ENCODE assay signal across 8 cellular contexts in genomic region chr12:130838951-130839769, GRCh38. TPM values are rescaled to one million over a fixed set of nuclear protein-coding genes. Genes with fewer than 3 reads are reported as not detected.
DNase-seq lines count a peak whose midpoint lies in the region; ATAC-seq, FAIRE-seq and TF ChIP-seq lines count a peak whose summit lies in the region.

Gene STX2 (minus strand): TSS chr12:130839250. CDS start chr12:130839099, 151 bp downstream.

- no peak for TF ChIP-seq POLR2A in GM12892 (IDR thresholded peaks at IDR 0.05; ENCODE audit: low read depth, low read length)

- no peaks in the 10 kb centered on the region for H3K27me3 Mint-ChIP-seq in T-helper 1 cell treated with Interleukin-12 subunit alpha and Interleukin-12 subunit beta and Interleukin-4 antibody, amounts not matched to agents 30 μg/mL and 1 μg/mL, for 36 hours (ENCODE audit: low read depth)

- H3K27me3 ChIP-seq in left ventricle myocardium inferior (ENCODE audit: low read depth) (no peaks in the 10 kb centered on the region), psoas muscle (ENCODE audit: insufficient read depth in 3 of 3, low read length in 2 of 3) (no peaks in the 10 kb centered on the region)

- DNase-seq in GM12892 (ENCODE audit: insufficient read length) = peak; percentile 91
- DNase-seq in NCI-H128 (lab: John Stamatoyannopoulos, UW; ENCODE audit: unreplicated experiment) = peak; percentile 69
- DNase-seq in amniotic epithelial cell (ENCODE audit: low read depth) = peak; percentile 77
- peak; percentile 90 for DNase-seq in left ventricle myocardium inferior
- peak; percentile 88 to 93 for DNase-seq in psoas muscle
- DNase-seq in ureter (ENCODE audit: low spot score) = peak; percentile 83

- H3K9me3 ChIP-seq in left ventricle myocardium inferior (replicated peaks) (no peaks in the 10 kb centered on the region), psoas muscle (no peaks in the 10 kb centered on the region)

- H3K27ac ChIP-seq in left ventricle myocardium inferior (replicated peaks) (peak within 1 kb of the TSS; percentile 69), psoas muscle (peak within 1 kb of the TSS; percentile 60)

- intact Hi-C loops in left ventricle myocardium inferior (cut with micrococcal nuclease) (no loop called here), psoas muscle (cut with DNase I) (loop anchor here in 1 of 2 donors (5.0 kb wide), 1 partner anchor 33 kb away; the partner anchor contains the start of gene RAN)

- ATAC-seq in HG02678 (IDR thresholded peaks at IDR 0.05; ENCODE audit: unreplicated experiment) (peak; percentile 84), psoas muscle (peak; percentile 98 to 99 (median 98))

- peak within 1 kb of the TSS; percentile 42 for H3K27ac Mint-ChIP-seq in T-helper 1 cell treated with Interleukin-12 subunit alpha and Interleukin-12 subunit beta and Interleukin-4 antibody, amounts not matched to agents 30 μg/mL and 1 μg/mL, for 36 hours

- TF ChIP-seq CTCF in left ventricle myocardium inferior (IDR thresholded peaks at IDR 0.05; ENCODE audit: borderline replicate concordance) (peak; percentile 19), psoas muscle (IDR thresholded peaks at IDR 0.05) (peak; percentile 5)

- no peaks in the 10 kb centered on the region for H3K9me3 Mint-ChIP-seq in T-helper 1 cell treated with Interleukin-12 subunit alpha and Interleukin-12 subunit beta and Interleukin-4 antibody, amounts not matched to agents 30 μg/mL and 1 μg/mL, for 36 hours

- peaks cover 33% of the 10 kb centered on the region for H3K4me1 ChIP-seq in left ventricle myocardium inferior
- H3K4me1 ChIP-seq in psoas muscle = peaks cover 12% of the 10 kb centered on the region

- H3K36me3 ChIP-seq in left ventricle myocardium inferior (no peaks in the 10 kb centered on the region), psoas muscle (ENCODE audit: insufficient read depth in 1 of 2, low read depth in 1 of 2) (no peaks in the 10 kb centered on the region)

- H3K4me3 Mint-ChIP-seq in T-helper 1 cell treated with Interleukin-12 subunit alpha and Interleukin-12 subunit beta and Interleukin-4 antibody, amounts not matched to agents 30 μg/mL and 1 μg/mL, for 36 hours = peak within 1 kb of the TSS; percentile 71

- H3K4me1 Mint-ChIP-seq in T-helper 1 cell treated with Interleukin-12 subunit alpha and Interleukin-12 subunit beta and Interleukin-4 antibody, amounts not matched to agents 30 μg/mL and 1 μg/mL, for 36 hours (ENCODE audit: low read depth) = peaks cover 22% of the 10 kb centered on the region

- peak; percentile 85 for FAIRE-seq in GM12892 (lab: Jason Lieb, UNC)

- H3K36me3 Mint-ChIP-seq in T-helper 1 cell treated with Interleukin-12 subunit alpha and Interleukin-12 subunit beta and Interleukin-4 antibody, amounts not matched to agents 30 μg/mL and 1 μg/mL, for 36 hours (ENCODE audit: low read depth) = no peaks in the 10 kb centered on the region

- H3K4me3 ChIP-seq in left ventricle myocardium inferior = peak within 1 kb of the TSS; percentile 90
- H3K4me3 ChIP-seq in psoas muscle = peak within 1 kb of the TSS; percentile 77

- 0 to 1% (median 1%) methylated on average over 34 to 79 of the region's 79 CpGs for WGBS in psoas muscle, 3 donors

RNA-seq across cellular contexts. Expression of gene STX2, which starts in this region (rescaled TPM):
- 13.8 TPM for polyA plus RNA-seq in GM12892 (2012; ENCODE audit: missing spikeins)
- total RNA-seq in left ventricle myocardium inferior = 11.1 TPM
- total RNA-seq in psoas muscle = 1 to 10 TPM; 5.5 to 7.2 (median 6.2) TPM
- 10 to 100 TPM in 1 of 3 donors, 1 to 10 TPM in 2; 5.4 to 11.3 (median 8.4) TPM for polyA plus RNA-seq in psoas muscle
- total RNA-seq in ureter = 12.4 TPM

Comparison
In these comparisons a context has a peak if more than half of its experiments do, and no peak if none do; other contexts are left out.
1. Peak in every context shown above with its lines: DNase-seq, ATAC-seq, H3K4me3 ChIP-seq and H3K27ac ChIP-seq.